Comparison of ENCODE assay signal across 17 cellular contexts in genomic region chr4:118307619-118308018, GRCh38. TPM values are rescaled to one million over a fixed set of nuclear protein-coding genes. Genes with fewer than 3 reads are reported as not detected.
"Had no signal": no experiment of that assay in that cellular context is flagged by ENCODE, and none has a peak within 500 bp of the region (broad histone marks: within the 10 kb centered on the region; RNA-seq: fewer than 3 reads in every experiment).

No MANE protein-coding gene starts in this region.

- FAIRE-seq: small intestine, urothelium cell line had no signal

- H3K4me1 ChIP-seq: esophagus muscularis mucosa, right atrium auricular region had no signal

- H3K27me3 ChIP-seq: brain microvascular endothelial cell, esophagus muscularis mucosa, neutrophil, right atrium auricular region had no signal

- H3K9me3 ChIP-seq: esophagus muscularis mucosa, neutrophil, right atrium auricular region had no signal

- ATAC-seq: activated naive CD4-positive, alpha-beta T cell treated with anti-CD3 and anti-CD28 coated beads, Interleukin-2, amount 50 U/mL, for 72 hours; T-helper 17 cell had no signal

- H3K27ac ChIP-seq: brain microvascular endothelial cell, esophagus muscularis mucosa, neutrophil, right atrium auricular region had no signal

- H3K4me3 ChIP-seq: esophagus muscularis mucosa, right atrium auricular region had no signal

- DNase-seq: activated B cell treated with CpG ODN at 0.5 μM for 24 hours; activated CD4-positive, alpha-beta T cell treated with anti-CD3 and anti-CD28 coated beads, Interleukin-2, amount 10 ng/mL, durations not matched to agents 24 days and 14 days; activated effector memory CD4-positive, alpha-beta T cell treated with Interleukin-2 at 50 U/mL for 16 hours; amygdala; brain microvascular endothelial cell; cerebellar nuclear complex; foreskin fibroblast; head of caudate nucleus; posterior cingulate gyrus; small intestine; T-helper 17 cell had no signal

- H3K36me3 ChIP-seq: brain microvascular endothelial cell, esophagus muscularis mucosa, neutrophil, right atrium auricular region had no signal

RNA-seq across cellular contexts. Expression of gene PRSS12, which starts 45.2 kb away (rescaled TPM):
- total RNA-seq: activated B cell treated with CpG ODN at 0.5 μM for 24 hours; activated CD4-positive, alpha-beta T cell treated with anti-CD3 and anti-CD28 coated beads, Interleukin-2, amount 10 ng/mL, durations not matched to agents 24 days and 14 days; activated CD8-positive, alpha-beta memory T cell treated with anti-CD3 and anti-CD28 coated beads for 36 hours; T-helper 17 cell had no signal
